In genomic region chr1:170664283-170664827, GRCh38 we compare ENCODE assay signal across 8 cellular contexts. TPM values are rescaled to one million over a fixed set of nuclear protein-coding genes. Genes with fewer than 3 reads are reported as not detected.
DNase-seq lines count a peak whose midpoint lies in the region; ATAC-seq, FAIRE-seq and TF ChIP-seq lines count a peak whose summit lies in the region.

No MANE protein-coding gene starts in this region.

- no peaks in the 10 kb centered on the region for H3K9me3 ChIP-seq in Peyer's patch

- no peak for FAIRE-seq in GM19239 (lab: Jason Lieb, UNC)

- no peaks in the 10 kb centered on the region for H3K9me3 Mint-ChIP-seq in osteocyte (ENCODE audit: unreplicated experiment)

- peak overlapping the region; percentile 20 to 55 (median 31) for H3K27ac ChIP-seq in Peyer's patch

- no peak for TF ChIP-seq CTCF in Peyer's patch (IDR thresholded peaks at IDR 0.05)
- no peak for TF ChIP-seq CTCF in foreskin fibroblast (IDR thresholded peaks at IDR 0.05; ENCODE audit: low read depth, low read length)
- no peak for TF ChIP-seq CTCF in osteocyte (IDR thresholded peaks at IDR 0.05)

- no peaks in the 10 kb centered on the region for H3K27me3 Mint-ChIP-seq in osteocyte (ENCODE audit: unreplicated experiment)

- H3K36me3 ChIP-seq in Peyer's patch, result no peaks in the 10 kb centered on the region

- peak overlapping the region; percentile 90 for H3K4me3 Mint-ChIP-seq in osteocyte (ENCODE audit: unreplicated experiment)

- H3K4me1 Mint-ChIP-seq in osteocyte (ENCODE audit: unreplicated experiment), result peaks cover 49% of the 10 kb centered on the region

- ATAC-seq in GM21381 (IDR thresholded peaks at IDR 0.05; ENCODE audit: unreplicated experiment), result no peak
- no peak for ATAC-seq in HG03439 (IDR thresholded peaks at IDR 0.05; ENCODE audit: unreplicated experiment)

- DNase-seq in D341Med (ENCODE audit: low spot score) (peak; percentile 56), Peyer's patch (peak in 1 of 3 donors; percentile 50), foreskin fibroblast (no peak), osteocyte (ENCODE audit: extremely low spot score, unreplicated experiment) (no peak), GM19239 (ENCODE audit: insufficient read length, low spot score) (no peak)
- no peak for DNase-seq in activated CD4-positive, alpha-beta T cell treated with anti-CD3 and anti-CD28 coated beads for 48 hours

- peaks cover 29% of the 10 kb centered on the region for H3K36me3 Mint-ChIP-seq in osteocyte (ENCODE audit: unreplicated experiment)

- peaks cover 0 to 34% of the 10 kb centered on the region in 2 donors for H3K27me3 ChIP-seq in Peyer's patch

- H3K27ac Mint-ChIP-seq in osteocyte (ENCODE audit: unreplicated experiment), result peak overlapping the region; percentile 94

- peaks cover 0 to 25% (median 0%) of the 10 kb centered on the region in 4 donors for H3K4me1 ChIP-seq in Peyer's patch

- H3K4me3 ChIP-seq in Peyer's patch (peak overlapping the region; percentile 22 to 50 (median 41)), foreskin fibroblast (ENCODE audit: low read depth in 1 of 2, low read length in 2 of 2) (peak overlapping the region; percentile 90 to 96)

- no peak for TF ChIP-seq POLR2A in Peyer's patch (IDR thresholded peaks at IDR 0.05)

RNA-seq across cellular contexts. Expression of gene PRRX1, which starts 0.4 kb away (rescaled TPM):
- total RNA-seq in Peyer's patch (10 to 100 TPM in 1 of 4 donors, 1 to 10 TPM in 3; 1.0 to 30.5 (median 2.2) TPM), osteocyte (358 and 376 TPM in 2 replicates)

Comparison
In these comparisons a context has a peak if more than half of its experiments do, and no peak if none do; other contexts are left out.
1. RNA of gene PRRX1, which starts 0.4 kb away (total RNA-seq): 358 to 376 TPM in osteocyte; 1.0 to 30.5 TPM in Peyer's patch; every median in the first group is over 10 times any median in the second.